8 cellular contexts compared by ENCODE assay signal in genomic region chr5:6634327-6634713, GRCh38. TPM values are rescaled to one million over a fixed set of nuclear protein-coding genes. Genes with fewer than 3 reads are reported as not detected.
DNase-seq lines count a peak whose midpoint lies in the region; ATAC-seq and TF ChIP-seq lines count a peak whose summit lies in the region.

No MANE protein-coding gene starts in this region.

- H3K36me3 Mint-ChIP-seq in MCF 10A (ENCODE audit: insufficient read depth, unreplicated experiment): peaks cover 23% of the 10 kb centered on the region

- intact Hi-C loops in MCF 10A (cut with micrococcal nuclease): loop anchor here (5.0 kb wide), 1 partner anchor 98 kb away; no protein-coding TSS in a partner anchor

- H3K9me3 Mint-ChIP-seq in MCF 10A (ENCODE audit: unreplicated experiment): no peaks in the 10 kb centered on the region

- H3K4me3 Mint-ChIP-seq in MCF 10A (ENCODE audit: unreplicated experiment): peak overlapping the region; percentile 96

- peaks cover 39% of the 10 kb centered on the region for H3K36me3 ChIP-seq in mesodermal cell (ENCODE audit: control insufficient read depth, insufficient read depth, low read length)

- H3K27ac ChIP-seq in mesodermal cell (ENCODE audit: low read depth, low read length, severe bottlenecking): no peak overlapping the region

- no peak for TF ChIP-seq CTCF in MCF 10A (IDR thresholded peaks at IDR 0.05; ENCODE audit: unreplicated experiment)

- WGBS in mesodermal cell (ENCODE audit: insufficient coverage in 2 of 2), 2 experiments: 7 to 10% methylated on average over 2 to 3 of the region's 5 CpGs

- no TSS peak for BruUV-seq in MCF 10A (replicated peaks; lab: Mats Ljungman, UMichigan)

- peaks cover 10% of the 10 kb centered on the region for H3K4me1 ChIP-seq in mesodermal cell (ENCODE audit: control insufficient read depth, insufficient read depth, low read length, poor library complexity, severe bottlenecking)

- DNase-seq in NCI-H82 (lab: John Stamatoyannopoulos, UW) (peak; percentile 9), NCI-H82 treated with DMSO at 0.1 percent for 48 hours (lab: John Stamatoyannopoulos, UW; ENCODE audit: unreplicated experiment) (no peak), NCI-H2107 (lab: John Stamatoyannopoulos, UW) (peak; percentile 7), MCF 10A (ENCODE audit: unreplicated experiment) (peak; percentile 11), NCI-H2081 (lab: John Stamatoyannopoulos, UW) (no peak), SK-N-DZ (ENCODE audit: low spot score) (no peak)

- H3K27me3 Mint-ChIP-seq in MCF 10A (ENCODE audit: insufficient read depth, unreplicated experiment): no peaks in the 10 kb centered on the region

- POLR2A ChIA-PET in MCF 10A (lab: Yijun Ruan, JAX): interaction anchor here (0.6 to 5.6 kb wide), 8 partner anchors 16 to 1235 kb away, joined by 3 to 53 read pairs (median 12); partner anchors contain the start of genes FASTKD3, MTRR and TENT4A

- CTCF ChIA-PET in MCF 10A (lab: Yijun Ruan, JAX): interaction anchor here (0.5 to 2.0 kb wide), 8 partner anchors 19 to 111 kb away, joined by 3 to 10 read pairs (median 4); no protein-coding TSS in a partner anchor

- peak overlapping the region; percentile 94 for H3K4me3 ChIP-seq in mesodermal cell (ENCODE audit: extremely low read depth, insufficient read depth, low read length, poor library complexity, severe bottlenecking)

- H3K27ac Mint-ChIP-seq in MCF 10A (ENCODE audit: low read depth, unreplicated experiment): peak overlapping the region; percentile 73

- peaks cover 37% of the 10 kb centered on the region for H3K4me1 Mint-ChIP-seq in MCF 10A (ENCODE audit: insufficient read depth, unreplicated experiment)

- H3K9me3 ChIP-seq in mesodermal cell (ENCODE audit: control insufficient read depth, low read length): no peaks in the 10 kb centered on the region

- no peak for ATAC-seq in GM21786 (IDR thresholded peaks at IDR 0.05; ENCODE audit: unreplicated experiment)

RNA-seq across cellular contexts. Expression of gene SRD5A1, which starts 1.1 kb away (rescaled TPM):
- 12.2 and 12.4 TPM in 2 replicates for total RNA-seq in MCF 10A (2022)
- 19.1 TPM for polyA plus RNA-seq in mesodermal cell (2013, experiment 1 of 2)
- 17.8 TPM for polyA plus RNA-seq in mesodermal cell (2013, experiment 2 of 2)
- 55.9 and 84.1 TPM in 2 replicates for polyA plus RNA-seq in SK-N-DZ (2014; cell fraction: cytosol; rRNA removed)
- 44.8 and 51.8 TPM in 2 replicates for polyA plus RNA-seq in SK-N-DZ (2014; cell fraction: nucleus; rRNA removed)

RNA-seq across cellular contexts. Expression of gene NSUN2, which starts 1.5 kb away (rescaled TPM):
- total RNA-seq in MCF 10A (2022): 89.6 and 95.7 TPM in 2 replicates
- polyA plus RNA-seq in mesodermal cell (2013, experiment 1 of 2): 42.2 TPM
- 38.7 TPM for polyA plus RNA-seq in mesodermal cell (2013, experiment 2 of 2)
- polyA plus RNA-seq in SK-N-DZ (2014; cell fraction: cytosol; rRNA removed): 72.3 and 78.6 TPM in 2 replicates
- polyA plus RNA-seq in SK-N-DZ (2014; cell fraction: nucleus; rRNA removed): 106 and 136 TPM in 2 replicates

Comparison
In these comparisons a context has a peak if more than half of its experiments do, and no peak if none do; other contexts are left out.
1. DNase-seq: peak in NCI-H82 (single experiment), NCI-H2107 (single experiment) and MCF 10A (single experiment); none in NCI-H82 treated with DMSO at 0.1 percent for 48 hours (single experiment), NCI-H2081 (0 of 2) and SK-N-DZ (single experiment).